ENCODE assay signal across 1 cellular context in genomic region chr16:682493-683395, GRCh38.
TF ChIP-seq lines count a peak whose summit lies in the region.

No MANE protein-coding gene starts in this region.

TF ChIP-seq in GM12878, 131 proteins besides CTCF, POLR2A, EP300 and RAD21:
- TF ChIP-seq SMARCA5 (IDR thresholded peaks at IDR 0.05) (no peak), SUZ12 (IDR thresholded peaks at IDR 0.05; ENCODE audit: unreplicated experiment) (no peak), ZNF274 (IDR thresholded peaks at IDR 0.05; ENCODE audit: insufficient read depth, insufficient read length) (no peak)
